In genomic region chr12:48551636-48552035, GRCh38 we compare ENCODE assay signal across 21 cellular contexts. TPM values are rescaled to one million over a fixed set of nuclear protein-coding genes. Genes with fewer than 3 reads are reported as not detected.
"Had no signal": no experiment of that assay in that cellular context is flagged by ENCODE, and none has a peak within 500 bp of the region (broad histone marks: within the 10 kb centered on the region; RNA-seq: fewer than 3 reads in every experiment).

No MANE protein-coding gene starts in this region.

RNA-seq across cellular contexts. Expression of gene LALBA, which starts 18.2 kb away (rescaled TPM):
- total RNA-seq: activated naive CD4-positive, alpha-beta T cell treated with anti-CD3 and anti-CD28 coated beads for 36 hours; activated naive CD4-positive, alpha-beta T cell treated with anti-CD3 and anti-CD28 coated beads, Interleukin-2, amount 50 U/mL, for 72 hours; activated naive CD8-positive, alpha-beta T cell treated with anti-CD3 and anti-CD28 coated beads for 36 hours; activated naive CD8-positive, alpha-beta T cell treated with anti-CD3 and anti-CD28 coated beads, Interleukin-2, amount 10 ng/mL, durations not matched to agents 7 days and 5 days; activated T-cell treated with anti-CD3 and anti-CD28 coated beads, Interleukin-2, amount 50 U/mL, for 4 hours; activated T-cell treated with anti-CD3 and anti-CD28 coated beads, Interleukin-2, amount 50 U/mL, for 72 hours; activated T-helper 1 cell treated with anti-CD3 and anti-CD28 coated beads, Interleukin-12 subunit alpha, Interleukin-12 subunit beta, Interleukin-2, Interleukin-4 antibody, amounts not matched to agents 30 ng/mL and 10 ng/mL and 1 ng/mL, durations not matched to agents 14 hours and 24 hours and 36 hours; activated T-helper 17 cell treated with anti-CD3 and anti-CD28 coated beads, Interleukin-2, amount 50 U/mL, for 72 hours; activated T-helper 2 cell treated with anti-CD3 and anti-CD28 coated beads, Interferon-gamma antibody, Interleukin-2, Interleukin-4, amounts not matched to agents 10 μg/mL and 5 μg/mL and 100 μg/mL, durations not matched to agents 14 hours and 24 hours and 36 hours; adrenal gland; aorta; ascending aorta; astrocyte; body of pancreas; breast epithelium; bronchial epithelial cell; cardiac muscle cell; cardiac septum; cerebellum; chondrocyte had no signal
- polyA plus RNA-seq: adipose tissue, adrenal gland, aorta, cardiac muscle cell had no signal

RNA-seq across cellular contexts. Expression of gene OR8S1, which starts 26.2 kb away (rescaled TPM):
- total RNA-seq: activated naive CD4-positive, alpha-beta T cell treated with anti-CD3 and anti-CD28 coated beads for 36 hours; activated naive CD4-positive, alpha-beta T cell treated with anti-CD3 and anti-CD28 coated beads, Interleukin-2, amount 50 U/mL, for 72 hours; activated naive CD8-positive, alpha-beta T cell treated with anti-CD3 and anti-CD28 coated beads for 36 hours; activated naive CD8-positive, alpha-beta T cell treated with anti-CD3 and anti-CD28 coated beads, Interleukin-2, amount 10 ng/mL, durations not matched to agents 7 days and 5 days; activated T-cell treated with anti-CD3 and anti-CD28 coated beads, Interleukin-2, amount 50 U/mL, for 4 hours; activated T-cell treated with anti-CD3 and anti-CD28 coated beads, Interleukin-2, amount 50 U/mL, for 72 hours; activated T-helper 1 cell treated with anti-CD3 and anti-CD28 coated beads, Interleukin-12 subunit alpha, Interleukin-12 subunit beta, Interleukin-2, Interleukin-4 antibody, amounts not matched to agents 30 ng/mL and 10 ng/mL and 1 ng/mL, durations not matched to agents 14 hours and 24 hours and 36 hours; activated T-helper 17 cell treated with anti-CD3 and anti-CD28 coated beads, Interleukin-2, amount 50 U/mL, for 72 hours; activated T-helper 2 cell treated with anti-CD3 and anti-CD28 coated beads, Interferon-gamma antibody, Interleukin-2, Interleukin-4, amounts not matched to agents 10 μg/mL and 5 μg/mL and 100 μg/mL, durations not matched to agents 14 hours and 24 hours and 36 hours; adrenal gland; aorta; ascending aorta; astrocyte; body of pancreas; breast epithelium; bronchial epithelial cell; cardiac muscle cell; cardiac septum; cerebellum; chondrocyte had no signal
- polyA plus RNA-seq: adipose tissue, adrenal gland, aorta, cardiac muscle cell had no signal
